26 cellular contexts compared by ENCODE assay signal in genomic region chr3:142945023-142945422, GRCh38. TPM values are rescaled to one million over a fixed set of nuclear protein-coding genes. Genes with fewer than 3 reads are reported as not detected.
DNase-seq lines count a peak whose midpoint lies in the region; ATAC-seq, FAIRE-seq and TF ChIP-seq lines count a peak whose summit lies in the region.
"Had no signal": no experiment of that assay in that cellular context is flagged by ENCODE, and none has a peak within 500 bp of the region (broad histone marks: within the 10 kb centered on the region; RNA-seq: fewer than 3 reads in every experiment).

No MANE protein-coding gene starts in this region.

- no peak for TF ChIP-seq EP300 in K562 (IDR thresholded peaks at IDR 0.05; ENCODE audit: low read length)

- H3K9me3 ChIP-seq in K562 (replicated peaks; ENCODE audit: control insufficient read depth, insufficient read depth, low read depth, low read length) = no peaks in the 10 kb centered on the region
- H3K9me3 ChIP-seq: prostate gland had no signal

- POLR2A ChIA-PET in K562 (lab: Yijun Ruan, JAX) = interaction anchor here (1.6 kb wide), 1 partner anchor 8 kb away, joined by 6 read pairs; no protein-coding TSS in a partner anchor

- CTCF ChIA-PET in K562 (lab: Yijun Ruan, JAX; ENCODE audit: low intra/inter-chr PET ratio) = no interaction called here

- WGBS in K562 (ENCODE audit: insufficient coverage, low coverage, missing lambda C conversion rate) = 28% methylated on average over 4 of the region's 4 CpGs

- H3K4me1 ChIP-seq in K562 (replicated peaks in 1 of 2; ENCODE audit: control insufficient read depth in 2 of 2, insufficient read depth in 2 of 2, low read length in 2 of 2) = peaks cover 0 to 5% of the 10 kb centered on the region in 2 experiments; a peak in 1 of 5 replicates
- H3K4me1 ChIP-seq: prostate gland had no signal

- no peak for DNase-seq in K562 (ENCODE audit: extremely low read depth in 1 of 4, low spot score in 3 of 4)
- no peak for DNase-seq in NCI-H1092 treated with DMSO at 0.1 percent for 48 hours (lab: John Stamatoyannopoulos, UW)
- DNase-seq: activated CD4-positive, CD25-positive, alpha-beta regulatory T cell treated with anti-CD3 and anti-CD28 coated beads, Interleukin-2, amount 50 U/mL, for 72 hours; activated naive CD4-positive, alpha-beta T cell; activated T-cell treated with anti-CD3 and anti-CD28 coated beads, Interleukin-2, amount 50 U/mL, for 48 hours; left ventricle myocardium superior; naive B cell; NCI-H1048; NCI-H1694 treated with DMSO at 0.1 percent for 48 hours; NCI-H2171; NCI-H510A; nucleus accumbens; stimulated activated CD4-positive, alpha-beta T cell treated with anti-CD3 and anti-CD28 coated beads, Interleukin-15, amount 100 ng/mL, for 24 hours; stimulated activated naive CD4-positive, alpha-beta T cell treated with Interleukin-2 at 50 U/mL for 16 hours had no signal

- in situ Hi-C loops in K562 (cut with MboI) = no loop called here

- H3K9me1 ChIP-seq in K562 (ENCODE audit: control insufficient read depth, insufficient read depth, low read length) = no peaks in the 10 kb centered on the region

- no peak overlapping the region for H3K4me3 ChIP-seq in K562
- H3K4me3 ChIP-seq: prostate gland had no signal

- TF ChIP-seq POLR2A in K562 (conservative IDR thresholded peaks at IDR 0.05) = no peak

- BruUV-seq in K562 (replicated peaks; lab: Mats Ljungman, UMichigan) = no TSS peak

- TF ChIP-seq CTCF in K562 (IDR thresholded peaks at IDR 0.05 in 2 of 3, conservative IDR thresholded peaks at IDR 0.05 in 1 of 3; ENCODE audit: insufficient read depth in 2 of 3, low read depth in 1 of 3, low read length in 3 of 3) = no peak

- H3K79me2 ChIP-seq in K562 (ENCODE audit: control insufficient read depth, insufficient read depth, low read length) = no peaks in the 10 kb centered on the region

- H4K20me1 ChIP-seq in K562 (replicated peaks; ENCODE audit: control insufficient read depth, insufficient read depth, low read length) = no peaks in the 10 kb centered on the region

- no peak overlapping the region for H3K4me2 ChIP-seq in K562 (ENCODE audit: insufficient read depth, low read length)

- no peak for FAIRE-seq in K562 (lab: Jason Lieb, UNC)
- FAIRE-seq: D721Med, islet of Langerhans had no signal

- H3K36me3 ChIP-seq in K562 (ENCODE audit: control insufficient read depth, insufficient read depth, low read length) = no peaks in the 10 kb centered on the region
- H3K36me3 ChIP-seq: prostate gland had no signal

- no peak for TF ChIP-seq RAD21 in K562 (CRISPR knock-in tag; conservative IDR thresholded peaks at IDR 0.05 in 1 of 2, IDR thresholded peaks at IDR 0.05 in 1 of 2)

- no peaks in the 10 kb centered on the region for H3K27me3 ChIP-seq in K562 (ENCODE audit: control insufficient read depth in 2 of 2, insufficient read depth in 2 of 2, low read length in 2 of 2)

- no peak overlapping the region for H3K9ac ChIP-seq in K562 (ENCODE audit: insufficient read depth in 1 of 2, low read depth in 2 of 2, low read length in 2 of 2)

- no peak overlapping the region for H3K27ac ChIP-seq in K562 (ENCODE audit: extremely low read depth, low read depth, low read length)
- H3K27ac ChIP-seq: C4-2B, prostate gland had no signal

- ATAC-seq in GM18498 (IDR thresholded peaks at IDR 0.05; ENCODE audit: unreplicated experiment) = peak; percentile 17
- peak; percentile 18 for ATAC-seq in GM19455 (IDR thresholded peaks at IDR 0.05; ENCODE audit: unreplicated experiment)
- ATAC-seq in HG03280 (IDR thresholded peaks at IDR 0.05; ENCODE audit: unreplicated experiment) = peak; percentile 5
- ATAC-seq in K562 = no peak; the same call in 2 of the 3 replicates
- no peak for ATAC-seq in GM19328 (IDR thresholded peaks at IDR 0.05; ENCODE audit: unreplicated experiment)
- ATAC-seq in GM19397 (IDR thresholded peaks at IDR 0.05; ENCODE audit: unreplicated experiment) = no peak
- ATAC-seq: left ventricle myocardium superior had no signal

- intact Hi-C loops in K562 (cut with micrococcal nuclease) = no loop called here

- 0 out of 2 replicates have a peak overlapping the region, but pooled peaks have one; percentile 60 for H2AFZ ChIP-seq in K562 (ENCODE audit: low read depth, low read length)

TF ChIP-seq in K562, 482 proteins besides CTCF, POLR2A, EP300 and RAD21:
- TF ChIP-seq SUPT5H (IDR thresholded peaks at IDR 0.05) (no peak), NCOA1 (IDR thresholded peaks at IDR 0.05; ENCODE audit: low read depth) (no peak), HDAC1 (IDR thresholded peaks at IDR 0.05) (no peak)

RNA-seq across cellular contexts. Expression of gene PAQR9, which starts 18.5 kb away (rescaled TPM):
- total RNA-seq in K562 (2011; cell fraction: chromatin; rRNA removed; ENCODE audit: low replicate concordance) = 0.53 and 1.0 TPM in 2 replicates
- 1.4 and 2.0 TPM in 2 replicates for total RNA-seq in K562 (2011; cell fraction: nucleolus; rRNA removed)
- 0.92 and 1.8 TPM in 2 replicates for total RNA-seq in K562 (2011; cell fraction: nucleoplasm; rRNA removed)
- 0.27 and 0.29 TPM in 2 replicates for total RNA-seq in K562 (2014; rRNA removed)
- 0.07 and 0.16 TPM in 2 replicates for total RNA-seq in K562 (2014; rRNA removed; fragmentation: Illumina TruSeq; extraction: Trizol)
- 0.04 TPM in 1 of 2 replicates, not detected in the other for total RNA-seq in K562 (2015; rRNA removed; fragmentation: Illumina TruSeq; extraction: Trizol)
- 0.40 and 0.58 TPM in 2 replicates for total RNA-seq in K562 (2021)
- 0.12 and 0.39 TPM in 2 replicates for polyA plus RNA-seq in K562 (2011; rRNA removed)
- 0.12 and 1.3 TPM in 2 replicates for polyA plus RNA-seq in K562 (2011; cell fraction: cytosol; rRNA removed)
- 0.20 and 1.0 TPM in 2 replicates for polyA plus RNA-seq in K562 (2011; cell fraction: nucleus; rRNA removed)
- 0.11 and 0.31 TPM in 2 replicates for polyA plus RNA-seq in K562 (2012)
- 0.21 and 0.22 TPM in 2 replicates for polyA plus RNA-seq in K562 (2014; fragmentation: Illumina TruSeq; extraction: Trizol)
- under 1 TPM; 0.08 to 0.13 TPM for polyA plus RNA-seq in K562 (2014; fragmentation: Nextera tagmentation; extraction: Ambion mirVana)
- polyA plus RNA-seq in K562 (2014; rRNA removed) = 0.33 and 0.47 TPM in 2 replicates
- 0.18 and 0.39 TPM in 2 replicates for polyA minus RNA-seq in K562 (2011; rRNA and poly(A)+ RNA removed)
- not detected in 2 replicates for polyA minus RNA-seq in K562 (2011; cell fraction: cytosol; rRNA and poly(A)+ RNA removed)
- 0.27 and 0.56 TPM in 2 replicates for polyA minus RNA-seq in K562 (2011; cell fraction: nucleus; rRNA and poly(A)+ RNA removed)
- total RNA-seq: OCI-LY7; T-helper 1 cell treated with Interleukin-12 subunit alpha and Interleukin-12 subunit beta and Interleukin-4 antibody, amounts not matched to agents 30 ng/mL and 1 ng/mL, for 36 hours; ureter had no signal

RNA-seq across cellular contexts. Expression of gene PCOLCE2, which starts 56.1 kb away (rescaled TPM):
- total RNA-seq in K562 (2011; cell fraction: chromatin; rRNA removed; ENCODE audit: low replicate concordance) = 4.6 and 8.1 TPM in 2 replicates
- total RNA-seq in K562 (2011; cell fraction: nucleolus; rRNA removed) = 3.2 and 3.3 TPM in 2 replicates
- total RNA-seq in K562 (2011; cell fraction: nucleoplasm; rRNA removed) = 6.0 and 6.3 TPM in 2 replicates
- total RNA-seq in K562 (2014; rRNA removed) (0.73 and 0.86 TPM in 2 replicates), K562 (2014; rRNA removed; fragmentation: Illumina TruSeq; extraction: Trizol) (0.65 and 0.83 TPM in 2 replicates), K562 (2015; rRNA removed; fragmentation: Illumina TruSeq; extraction: Trizol) (0.40 and 0.49 TPM in 2 replicates), K562 (2021) (0.49 and 1.0 TPM in 2 replicates)
- polyA plus RNA-seq in K562 (2011; rRNA removed) (1.1 and 1.2 TPM in 2 replicates), K562 (2014; fragmentation: Illumina TruSeq; extraction: Trizol) (0.64 and 0.72 TPM in 2 replicates), K562 (2014; fragmentation: Nextera tagmentation; extraction: Ambion mirVana) (under 1 TPM; 0.18 to 0.39 TPM), K562 (2014; rRNA removed) (0.59 and 1.2 TPM in 2 replicates)
- 0.58 and 0.73 TPM in 2 replicates for polyA plus RNA-seq in K562 (2011; cell fraction: cytosol; rRNA removed)
- polyA plus RNA-seq in K562 (2011; cell fraction: nucleus; rRNA removed) = 0.76 and 0.98 TPM in 2 replicates
- polyA plus RNA-seq in K562 (2012) = 0.18 and 0.29 TPM in 2 replicates
- polyA minus RNA-seq in K562 (2011; rRNA and poly(A)+ RNA removed) = 0.91 and 1.2 TPM in 2 replicates
- not detected in 2 replicates for polyA minus RNA-seq in K562 (2011; cell fraction: cytosol; rRNA and poly(A)+ RNA removed)
- polyA minus RNA-seq in K562 (2011; cell fraction: nucleus; rRNA and poly(A)+ RNA removed) = 0.33 and 1.3 TPM in 2 replicates
- total RNA-seq: OCI-LY7 had no signal

RNA-seq across cellular contexts. Expression of gene U2SURP, which starts 56.3 kb away (rescaled TPM):
- 224 and 739 TPM in 2 replicates for total RNA-seq in K562 (2011; cell fraction: chromatin; rRNA removed; ENCODE audit: low replicate concordance)
- 79.4 and 92.0 TPM in 2 replicates for total RNA-seq in K562 (2011; cell fraction: nucleolus; rRNA removed)
- total RNA-seq in K562 (2011; cell fraction: nucleoplasm; rRNA removed) = 184 and 255 TPM in 2 replicates
- total RNA-seq in K562 (2014; rRNA removed) = 116 and 128 TPM in 2 replicates
- total RNA-seq in K562 (2014; rRNA removed; fragmentation: Illumina TruSeq; extraction: Trizol) = 280 and 375 TPM in 2 replicates
- 193 and 205 TPM in 2 replicates for total RNA-seq in K562 (2015; rRNA removed; fragmentation: Illumina TruSeq; extraction: Trizol)
- 198 and 199 TPM in 2 replicates for total RNA-seq in K562 (2021)
- polyA plus RNA-seq in K562 (2011; rRNA removed) = 108 and 140 TPM in 2 replicates
- 8.8 and 22.2 TPM in 2 replicates for polyA plus RNA-seq in K562 (2011; cell fraction: cytosol; rRNA removed)
- 182 and 207 TPM in 2 replicates for polyA plus RNA-seq in K562 (2011; cell fraction: nucleus; rRNA removed)
- polyA plus RNA-seq in K562 (2012) = 66.4 and 103 TPM in 2 replicates
- polyA plus RNA-seq in K562 (2014; fragmentation: Illumina TruSeq; extraction: Trizol) = 174 and 178 TPM in 2 replicates
- 100 to 1,000 TPM; 191 to 322 TPM for polyA plus RNA-seq in K562 (2014; fragmentation: Nextera tagmentation; extraction: Ambion mirVana)
- polyA plus RNA-seq in K562 (2014; rRNA removed) = 97.8 and 140 TPM in 2 replicates
- polyA minus RNA-seq in K562 (2011; rRNA and poly(A)+ RNA removed) = 269 and 309 TPM in 2 replicates
- 56.3 and 70.0 TPM in 2 replicates for polyA minus RNA-seq in K562 (2011; cell fraction: cytosol; rRNA and poly(A)+ RNA removed)
- 193 and 346 TPM in 2 replicates for polyA minus RNA-seq in K562 (2011; cell fraction: nucleus; rRNA and poly(A)+ RNA removed)

Comparison
In these comparisons a context has a peak if more than half of its experiments do, and no peak if none do; other contexts are left out.
1. ATAC-seq: peak in GM18498 (single experiment), GM19455 (single experiment) and HG03280 (single experiment); none in K562 (single experiment), GM19328 (single experiment) and GM19397 (single experiment).